9 cellular contexts compared by ENCODE assay signal in genomic region chr19:48633148-48634035, GRCh38. TPM values are rescaled to one million over a fixed set of nuclear protein-coding genes. Genes with fewer than 3 reads are reported as not detected.
DNase-seq lines count a peak whose midpoint lies in the region; ATAC-seq and TF ChIP-seq lines count a peak whose summit lies in the region.
"Had no signal": no experiment of that assay in that cellular context is flagged by ENCODE, and none has a peak within 500 bp of the region (broad histone marks: within the 10 kb centered on the region; RNA-seq: fewer than 3 reads in every experiment).

No MANE protein-coding gene starts in this region.

- H3K9me3 ChIP-seq in breast epithelium (no peaks in the 10 kb centered on the region), mammary epithelial cell (replicated peaks; ENCODE audit: insufficient read depth, low read length) (no peaks in the 10 kb centered on the region), mucosa of stomach (ENCODE audit: control insufficient read depth, low read length) (no peaks in the 10 kb centered on the region)

- DNase-seq in breast epithelium (ENCODE audit: low spot score in 2 of 2): no peak
- no peak for DNase-seq in MCF 10A (ENCODE audit: unreplicated experiment)
- DNase-seq in mammary epithelial cell: no peak
- DNase-seq in occipital lobe (lab: John Stamatoyannopoulos, UW): no peak
- DNase-seq in stimulated activated CD4-positive, alpha-beta T cell treated with anti-CD3 and anti-CD28 coated beads, Interleukin-2, amount 100 ng/mL, for 24 hours: no peak
- DNase-seq in head of caudate nucleus: no peak
- DNase-seq: stimulated activated CD4-positive, alpha-beta T cell treated with anti-CD3 and anti-CD28 coated beads, Interleukin-4, amount 100 ng/mL, for 1 hour had no signal

- H3K36me3 Mint-ChIP-seq in MCF 10A (ENCODE audit: insufficient read depth, unreplicated experiment): peaks cover 20% of the 10 kb centered on the region

- H3K36me3 ChIP-seq in breast epithelium (no peaks in the 10 kb centered on the region), mammary epithelial cell (ENCODE audit: insufficient read depth, low read length) (no peaks in the 10 kb centered on the region), mucosa of stomach (ENCODE audit: control insufficient read depth, insufficient read depth, low read length) (peaks cover 3% of the 10 kb centered on the region)

- in situ Hi-C loops in mammary epithelial cell (cut with MboI; ENCODE audit: low sequenced_read_pairs in 2 of 2): loop anchor here in 1 of 2 donors (25.0 kb wide), 1 partner anchor 354 kb away; the partner anchor contains the start of genes GYS1 and RUVBL2

- POLR2A ChIA-PET in MCF 10A (lab: Yijun Ruan, JAX): interaction anchor here (0.7 to 5.4 kb wide), 12 partner anchors 10 to 1032 kb away, joined by 3 to 108 read pairs (median 3); partner anchors contain the start of genes BCL2L12, CA11, FAM83E and IRF3

- H3K4me3 Mint-ChIP-seq in MCF 10A (ENCODE audit: unreplicated experiment): no peak overlapping the region

- no peak for TF ChIP-seq CTCF in breast epithelium (IDR thresholded peaks at IDR 0.05)
- no peak for TF ChIP-seq CTCF in MCF 10A (IDR thresholded peaks at IDR 0.05; ENCODE audit: unreplicated experiment)
- TF ChIP-seq CTCF in mammary epithelial cell (conservative IDR thresholded peaks at IDR 0.05 in 1 of 2, IDR thresholded peaks at IDR 0.05 in 1 of 2; ENCODE audit: extremely low read depth in 1 of 2, insufficient read depth in 1 of 2, low read depth in 1 of 2, low read length in 2 of 2): no peak

- H2AFZ ChIP-seq in mammary epithelial cell (ENCODE audit: low read depth, low read length): no peak overlapping the region

- intact Hi-C loops in breast epithelium (cut with DNase I; ENCODE audit: low total_unique reads) (no loop called here), MCF 10A (cut with micrococcal nuclease) (loop anchor here (2.0 kb wide), 1 partner anchor 15 kb away; the partner anchor contains the start of genes RPL18 and SPHK2), mammary epithelial cell (cut with micrococcal nuclease) (loop anchor here (2.0 kb wide), 1 partner anchor 45 kb away; no protein-coding TSS in a partner anchor), head of caudate nucleus (cut with DNase I) (no loop called here)

- no peaks in the 10 kb centered on the region for H3K27me3 Mint-ChIP-seq in MCF 10A (ENCODE audit: insufficient read depth, unreplicated experiment)

- H3K79me2 ChIP-seq in mammary epithelial cell (ENCODE audit: insufficient read depth, low read length): no peaks in the 10 kb centered on the region

- WGBS in mammary epithelial cell (ENCODE audit: low coverage, missing lambda C conversion rate): 64% methylated on average over 22 of the region's 22 CpGs

- H3K27ac Mint-ChIP-seq in MCF 10A (ENCODE audit: low read depth, unreplicated experiment): no peak overlapping the region

- no peaks in the 10 kb centered on the region for H4K20me1 ChIP-seq in mammary epithelial cell (ENCODE audit: insufficient read depth, low read length)

- dilution Hi-C loops in mammary epithelial cell (cut with HindIII; ENCODE audit: low sequenced_read_pairs): loop anchor here (5.0 kb wide), 3 partner anchors 44 to 301 kb away; no protein-coding TSS in a partner anchor

- H3K4me1 ChIP-seq in breast epithelium (peaks cover 0 to 7% of the 10 kb centered on the region in 2 donors), mammary epithelial cell (ENCODE audit: insufficient read depth, low read length) (peaks cover 46% of the 10 kb centered on the region), mucosa of stomach (ENCODE audit: control insufficient read depth, insufficient read depth, low read length) (peaks cover 66% of the 10 kb centered on the region)

- H3K9ac ChIP-seq in mammary epithelial cell (ENCODE audit: insufficient read depth, low read length) (no peak overlapping the region), mucosa of stomach (ENCODE audit: low read length) (peak overlapping the region; percentile 10)

- H3K4me3 ChIP-seq in breast epithelium: peak overlapping the region in 2 of 3 donors; percentile 77 to 88
- H3K4me3 ChIP-seq in mammary epithelial cell (replicated peaks in 1 of 3; ENCODE audit: insufficient read depth in 1 of 3, low read depth in 2 of 3, low read length in 3 of 3): no peak overlapping the region
- peak overlapping the region; percentile 12 for H3K4me3 ChIP-seq in mucosa of stomach (ENCODE audit: low read length)

- CTCF ChIA-PET in MCF 10A (lab: Yijun Ruan, JAX): interaction anchor here (1.2 to 2.2 kb wide), 5 partner anchors 11 to 242 kb away, joined by 3 to 10 read pairs (median 7); partner anchors contain the start of genes RPL18 and SPHK2
- CTCF ChIA-PET in mammary epithelial cell (lab: Charles Lee; ENCODE audit: low non-redundant PET): no interaction called here

- no peaks in the 10 kb centered on the region for H3K27me3 ChIP-seq in breast epithelium
- no peaks in the 10 kb centered on the region for H3K27me3 ChIP-seq in mammary epithelial cell (ENCODE audit: insufficient read depth, low read length)
- no peaks in the 10 kb centered on the region for H3K27me3 ChIP-seq in mucosa of stomach (ENCODE audit: control insufficient read depth, insufficient read depth, low read length)

- no peak for ATAC-seq in HG03097 (IDR thresholded peaks at IDR 0.05; ENCODE audit: low FRiP score, unreplicated experiment)

- no peaks in the 10 kb centered on the region for H3K9me3 Mint-ChIP-seq in MCF 10A (ENCODE audit: unreplicated experiment)

- peaks cover 20% of the 10 kb centered on the region for H3K4me1 Mint-ChIP-seq in MCF 10A (ENCODE audit: insufficient read depth, unreplicated experiment)

- no peak for TF ChIP-seq POLR2A in breast epithelium (IDR thresholded peaks at IDR 0.05)

- H3K4me2 ChIP-seq in mammary epithelial cell (ENCODE audit: insufficient read depth, low read depth, low read length): no peak overlapping the region

- peak overlapping the region; percentile 99 for H3K27ac ChIP-seq in breast epithelium
- peak overlapping the region; percentile 21 for H3K27ac ChIP-seq in mammary epithelial cell (ENCODE audit: insufficient read depth, low read depth, low read length)

- no TSS peak for BruUV-seq in MCF 10A (replicated peaks; lab: Mats Ljungman, UMichigan)
- BruUV-seq in mammary epithelial cell (replicated peaks; lab: Mats Ljungman, UMichigan): no TSS peak

RNA-seq across cellular contexts. Expression of gene DBP, which starts 3.8 kb away (rescaled TPM):
- total RNA-seq in breast epithelium: 10 to 100 TPM in 1 of 3 donors, 1 to 10 TPM in 2; 3.9 to 10.8 (median 5.0) TPM
- total RNA-seq in MCF 10A (2022): 0.25 and 0.56 TPM in 2 replicates
- total RNA-seq in mammary epithelial cell: 1 to 10 TPM in 1 of 2 donors, under 1 TPM in 1; 0.73 to 2.2 TPM
- 0.69 TPM for polyA plus RNA-seq in mammary epithelial cell
- polyA minus RNA-seq in mammary epithelial cell: not detected
- total RNA-seq in occipital lobe: 4.8 TPM

RNA-seq across cellular contexts. Expression of gene CA11, which starts 12.6 kb away (rescaled TPM):
- 10 to 100 TPM in 1 of 3 donors, 1 to 10 TPM in 2; 2.2 to 14.2 (median 9.8) TPM for total RNA-seq in breast epithelium
- 2.6 and 2.9 TPM in 2 replicates for total RNA-seq in MCF 10A (2022)
- 1 to 10 TPM; 3.0 to 3.5 TPM for total RNA-seq in mammary epithelial cell
- 1.3 TPM for polyA plus RNA-seq in mammary epithelial cell
- not detected for polyA minus RNA-seq in mammary epithelial cell
- 9.8 TPM for total RNA-seq in occipital lobe

RNA-seq across cellular contexts. Expression of gene SPHK2, which starts 14.1 kb away (rescaled TPM):
- total RNA-seq in breast epithelium (10 to 100 TPM in 2 of 3 donors, 1 to 10 TPM in 1; 7.4 to 10.8 (median 10.5) TPM), MCF 10A (2022) (16.3 and 18.2 TPM in 2 replicates), mammary epithelial cell (10 to 100 TPM in 1 of 2 donors, 1 to 10 TPM in 1; 4.0 to 15.7 TPM), occipital lobe (7.2 TPM)
- polyA plus RNA-seq in mammary epithelial cell: 6.0 TPM
- 0.47 TPM for polyA minus RNA-seq in mammary epithelial cell

RNA-seq across cellular contexts. Expression of gene RPL18, which starts 14.4 kb away (rescaled TPM):
- total RNA-seq in breast epithelium (1,000 to 10,000 TPM; 1,880 to 2,937 (median 2,507) TPM), MCF 10A (2022) (1,536 and 1,736 TPM in 2 replicates), mammary epithelial cell (1,000 to 10,000 TPM; 1,261 to 1,652 TPM), occipital lobe (1,447 TPM)
- polyA plus RNA-seq in mammary epithelial cell: 2,143 TPM
- polyA minus RNA-seq in mammary epithelial cell: 987 TPM

RNA-seq across cellular contexts. Expression of gene FAM83E, which starts 18.5 kb away (rescaled TPM):
- total RNA-seq in breast epithelium: 1 to 10 TPM in 2 of 3 donors, not detected in 1; 3.3 to 5.6 TPM
- total RNA-seq in MCF 10A (2022): 0.89 and 2.8 TPM in 2 replicates
- 1 to 10 TPM in 1 of 2 donors, under 1 TPM in 1; 0.33 to 3.2 TPM for total RNA-seq in mammary epithelial cell
- polyA plus RNA-seq in mammary epithelial cell: 0.07 TPM
- not detected for polyA minus RNA-seq in mammary epithelial cell
- 0.47 TPM for total RNA-seq in occipital lobe

Comparison
In these comparisons a context has a peak if more than half of its experiments do, and no peak if none do; other contexts are left out.
1. H3K4me3 ChIP-seq: peak in breast epithelium (2 of 3) and mucosa of stomach (single experiment); none in mammary epithelial cell (0 of 3).
2. intact Hi-C loops: an anchor here in MCF 10A (2.0 kb wide) and mammary epithelial cell (2.0 kb wide); none called in breast epithelium and head of caudate nucleus.